ENCODE assay signal across 14 cellular contexts in genomic region chr12:31585271-31585670, GRCh38. TPM values are rescaled to one million over a fixed set of nuclear protein-coding genes. Genes with fewer than 3 reads are reported as not detected.
DNase-seq lines count a peak whose midpoint lies in the region; ATAC-seq, FAIRE-seq and TF ChIP-seq lines count a peak whose summit lies in the region.
"Had no signal": no experiment of that assay in that cellular context is flagged by ENCODE, and none has a peak within 500 bp of the region (broad histone marks: within the 10 kb centered on the region; RNA-seq: fewer than 3 reads in every experiment).

No MANE protein-coding gene starts in this region.

- ATAC-seq in natural killer cell treated with Interleukin-12 subunit alpha and Interleukin-12 subunit beta and Interleukin-15 and Interleukin-18, amount 100 ng/mL, for 72 hours: no peak
- ATAC-seq in natural killer cell: no peak
- ATAC-seq: activated naive CD8-positive, alpha-beta T cell treated with anti-CD3 and anti-CD28 coated beads, Interleukin-2, amount 50 U/mL, for 24 hours had no signal

- FAIRE-seq in kidney (lab: Jason Lieb, UNC): no peak
- FAIRE-seq: endometrium had no signal

- H3K4me3 ChIP-seq in cardiac fibroblast (replicated peaks in 1 of 2; ENCODE audit: low read depth in 2 of 2, low read length in 2 of 2): no peak overlapping the region
- H3K4me3 ChIP-seq in kidney (ENCODE audit: low read length in 2 of 2): no peak overlapping the region
- H3K4me3 ChIP-seq: skin epidermis, tibial nerve had no signal

- no peaks in the 10 kb centered on the region for H3K36me3 ChIP-seq in kidney (ENCODE audit: control insufficient read depth in 1 of 2, insufficient read depth in 2 of 2, low read length in 2 of 2)
- H3K36me3 ChIP-seq: tibial nerve had no signal

- H3K4me1 Mint-ChIP-seq in nephron progenitor cell (peaks cover 50% of the 10 kb centered on the region), natural killer cell (peaks cover 7 to 9% of the 10 kb centered on the region in 2 donors)
- peaks cover 6 to 7% of the 10 kb centered on the region in 2 donors for H3K4me1 Mint-ChIP-seq in natural killer cell treated with Interleukin-12 subunit alpha and Interleukin-12 subunit beta and Interleukin-15 and Interleukin-18, amount 100 ng/mL, for 72 hours (ENCODE audit: low read depth in 2 of 2)

- H3K27ac ChIP-seq in kidney (ENCODE audit: low read depth in 2 of 2, low read length in 2 of 2): no peak overlapping the region
- H3K27ac ChIP-seq: C4-2B, skin epidermis, tibial nerve had no signal

- TF ChIP-seq CTCF in cardiac fibroblast (IDR thresholded peaks at IDR 0.05; ENCODE audit: low read depth, low read length) (no peak), nephron progenitor cell (IDR thresholded peaks at IDR 0.05) (no peak), kidney (IDR thresholded peaks at IDR 0.05; ENCODE audit: borderline replicate concordance, extremely low read depth, insufficient read depth) (no peak), natural killer cell (IDR thresholded peaks at IDR 0.05) (no peak)

- H3K36me3 Mint-ChIP-seq in nephron progenitor cell (ENCODE audit: low read depth) (peaks cover 47% of the 10 kb centered on the region), natural killer cell (no peaks in the 10 kb centered on the region)
- H3K36me3 Mint-ChIP-seq in natural killer cell treated with Interleukin-12 subunit alpha and Interleukin-12 subunit beta and Interleukin-15 and Interleukin-18, amount 100 ng/mL, for 72 hours: no peaks in the 10 kb centered on the region

- intact Hi-C loops in kidney (cut with DNase I): no loop called here
- intact Hi-C loops in natural killer cell (cut with micrococcal nuclease): no loop called here

- H3K4me1 ChIP-seq in kidney (ENCODE audit: control insufficient read depth in 1 of 2, insufficient read depth in 1 of 2, low read depth in 1 of 2, low read length in 2 of 2): peaks cover 0 to 11% of the 10 kb centered on the region in 2 donors

- DNase-seq in AG08395 (ENCODE audit: low spot score): peak; percentile 30
- DNase-seq in LHCN-M2 (ENCODE audit: low read depth): peak; percentile 57
- DNase-seq in cardiac fibroblast (ENCODE audit: low read depth in 2 of 2): peak; percentile 38 to 70
- no peak for DNase-seq in nephron progenitor cell
- DNase-seq in natural killer cell treated with Interleukin-12 subunit alpha and Interleukin-12 subunit beta and Interleukin-15 and Interleukin-18, amount 100 ng/mL, for 72 hours (ENCODE audit: low spot score): no peak
- no peak for DNase-seq in kidney
- DNase-seq in activated CD4-positive, alpha-beta T cell treated with anti-CD3 and anti-CD28 coated beads, Interleukin-2, amount 50 U/mL, for 1 hour: no peak
- no peak for DNase-seq in natural killer cell
- DNase-seq: activated naive CD8-positive, alpha-beta T cell treated with anti-CD3 and anti-CD28 coated beads, Interleukin-2, amount 50 U/mL, for 24 hours; NCI-H1930 had no signal

- H3K27ac Mint-ChIP-seq in nephron progenitor cell (peak overlapping the region; percentile 65), natural killer cell (no peak overlapping the region)
- no peak overlapping the region for H3K27ac Mint-ChIP-seq in natural killer cell treated with Interleukin-12 subunit alpha and Interleukin-12 subunit beta and Interleukin-15 and Interleukin-18, amount 100 ng/mL, for 72 hours
- H3K27ac Mint-ChIP-seq: activated naive CD8-positive, alpha-beta T cell treated with anti-CD3 and anti-CD28 coated beads, Interleukin-2, amount 50 U/mL, for 24 hours had no signal

- no peak overlapping the region for H3K9ac ChIP-seq in kidney (ENCODE audit: low read length in 2 of 2)

- H3K9me3 Mint-ChIP-seq in nephron progenitor cell: peaks cover 27% of the 10 kb centered on the region
- no peaks in the 10 kb centered on the region for H3K9me3 Mint-ChIP-seq in natural killer cell treated with Interleukin-12 subunit alpha and Interleukin-12 subunit beta and Interleukin-15 and Interleukin-18, amount 100 ng/mL, for 72 hours
- no peaks in the 10 kb centered on the region for H3K9me3 Mint-ChIP-seq in natural killer cell
- H3K9me3 Mint-ChIP-seq: activated naive CD8-positive, alpha-beta T cell treated with anti-CD3 and anti-CD28 coated beads, Interleukin-2, amount 50 U/mL, for 24 hours had no signal

- peaks cover 4% of the 10 kb centered on the region for H3K27me3 Mint-ChIP-seq in nephron progenitor cell (ENCODE audit: low read depth, poor library complexity)
- peaks cover 27 to 43% of the 10 kb centered on the region in 2 donors for H3K27me3 Mint-ChIP-seq in natural killer cell treated with Interleukin-12 subunit alpha and Interleukin-12 subunit beta and Interleukin-15 and Interleukin-18, amount 100 ng/mL, for 72 hours
- peaks cover 9 to 14% of the 10 kb centered on the region in 2 donors for H3K27me3 Mint-ChIP-seq in natural killer cell (ENCODE audit: low read depth in 2 of 2)

- no peaks in the 10 kb centered on the region for H3K9me3 ChIP-seq in kidney (ENCODE audit: control insufficient read depth in 1 of 2, low read length in 2 of 2)
- H3K9me3 ChIP-seq: tibial nerve had no signal

- H3K4me3 Mint-ChIP-seq in nephron progenitor cell (no peak overlapping the region), natural killer cell (no peak overlapping the region)
- no peak overlapping the region for H3K4me3 Mint-ChIP-seq in natural killer cell treated with Interleukin-12 subunit alpha and Interleukin-12 subunit beta and Interleukin-15 and Interleukin-18, amount 100 ng/mL, for 72 hours
- H3K4me3 Mint-ChIP-seq: activated naive CD8-positive, alpha-beta T cell treated with anti-CD3 and anti-CD28 coated beads, Interleukin-2, amount 50 U/mL, for 24 hours had no signal

RNA-seq across cellular contexts. Expression of gene DENND5B, which starts 5.7 kb away (rescaled TPM):
- total RNA-seq in LHCN-M2 (2014; rRNA removed): 7.0 and 9.0 TPM in 2 replicates
- polyA plus RNA-seq in LHCN-M2 (2012): 4.1 TPM
- under 1 TPM; 0.05 to 0.95 TPM for total RNA-seq in natural killer cell treated with Interleukin-12 subunit alpha and Interleukin-12 subunit beta and Interleukin-15 and Interleukin-18, amount 100 ng/mL, for 72 hours
- total RNA-seq in kidney: 14.1 TPM
- 2.9 TPM for polyA plus RNA-seq in kidney (ENCODE audit: insufficient read depth, low read depth, low replicate concordance)
- 1 to 10 TPM in 1 of 3 donors, under 1 TPM in 2; 0.52 to 2.4 (median 0.70) TPM for total RNA-seq in natural killer cell

Comparison
In these comparisons a context has a peak if more than half of its experiments do, and no peak if none do; other contexts are left out.
1. DNase-seq: peak in AG08395 (single experiment), LHCN-M2 (single experiment) and cardiac fibroblast (2 of 2); none in nephron progenitor cell (single experiment), natural killer cell treated with Interleukin-12 subunit alpha and Interleukin-12 subunit beta and Interleukin-15 and Interleukin-18, amount 100 ng/mL, for 72 hours (single experiment), kidney (single experiment), activated CD4-positive, alpha-beta T cell treated with anti-CD3 and anti-CD28 coated beads, Interleukin-2, amount 50 U/mL, for 1 hour (single experiment) and natural killer cell (single experiment).